In genomic region chr16:48538746-48539484, GRCh38 we compare ENCODE assay signal across 10 cellular contexts.
DNase-seq lines count a peak whose midpoint lies in the region; ATAC-seq and TF ChIP-seq lines count a peak whose summit lies in the region.
"Had no signal": no experiment of that assay in that cellular context is flagged by ENCODE, and none has a peak within 500 bp of the region (broad histone marks: within the 10 kb centered on the region; RNA-seq: fewer than 3 reads in every experiment).

No MANE protein-coding gene starts in this region.

- no peaks in the 10 kb centered on the region for H3K27me3 ChIP-seq in HCT116 (ENCODE audit: insufficient read depth, low read length)

- DNase-seq in AG10803 (ENCODE audit: low read depth) (no peak), HCT116 (ENCODE audit: low read depth, low spot score) (no peak), caudate nucleus (lab: John Stamatoyannopoulos, UW) (no peak), NCI-H2107 (lab: John Stamatoyannopoulos, UW) (no peak), RPMI8226 (no peak), CD1c-positive myeloid dendritic cell (ENCODE audit: extremely low spot score) (no peak), GM19240 (ENCODE audit: insufficient read length, low spot score) (no peak)
- no peak for DNase-seq in natural killer cell treated with Interleukin-12 subunit alpha and Interleukin-12 subunit beta and Interleukin-15 and Interleukin-18, amount 100 ng/mL, for 72 hours (ENCODE audit: low spot score)
- DNase-seq: activated gamma-delta T cell had no signal

- H4K20me1 ChIP-seq in HCT116 (ENCODE audit: insufficient read depth) = no peaks in the 10 kb centered on the region

- no peaks in the 10 kb centered on the region for H3K27me3 Mint-ChIP-seq in natural killer cell treated with Interleukin-12 subunit alpha and Interleukin-12 subunit beta and Interleukin-15 and Interleukin-18, amount 100 ng/mL, for 72 hours

- no peaks in the 10 kb centered on the region for H3K4me1 ChIP-seq in HCT116 (ENCODE audit: control insufficient read depth in 1 of 2, insufficient read depth in 2 of 2, low read length in 2 of 2)

- no peaks in the 10 kb centered on the region for H3K9me3 ChIP-seq in HCT116 (ENCODE audit: control insufficient read depth in 1 of 2, insufficient read depth in 1 of 2, low read depth in 1 of 2, low read length in 2 of 2)

- H3K79me2 ChIP-seq in HCT116 (ENCODE audit: insufficient read depth, low read length) = no peaks in the 10 kb centered on the region

- H3K9ac ChIP-seq in HCT116 (ENCODE audit: low read length) = no peak overlapping the region

- H3K27ac ChIP-seq in HCT116 (ENCODE audit: low read depth, low read length) (no peak overlapping the region), caudate nucleus (ENCODE audit: low read depth, low read length) (peak overlapping the region; percentile 6)
- H3K27ac ChIP-seq: SK-N-MC had no signal

- ATAC-seq in HCT116 = no peak
- ATAC-seq in natural killer cell treated with Interleukin-12 subunit alpha and Interleukin-12 subunit beta and Interleukin-15 and Interleukin-18, amount 100 ng/mL, for 72 hours = no peak

- H2AFZ ChIP-seq in HCT116 (ENCODE audit: low read depth, low read length, poor library complexity, severe bottlenecking) = no peak overlapping the region

- H3K9me3 Mint-ChIP-seq in natural killer cell treated with Interleukin-12 subunit alpha and Interleukin-12 subunit beta and Interleukin-15 and Interleukin-18, amount 100 ng/mL, for 72 hours = no peaks in the 10 kb centered on the region

- H3K27ac Mint-ChIP-seq in natural killer cell treated with Interleukin-12 subunit alpha and Interleukin-12 subunit beta and Interleukin-15 and Interleukin-18, amount 100 ng/mL, for 72 hours = peak overlapping the region; percentile 49 to 59

- POLR2A ChIA-PET in HCT116 (lab: Charles Lee) = interaction anchor here (0.6 kb wide), 1 partner anchor 185 kb away, joined by 3 read pairs; no protein-coding TSS in a partner anchor

- no peaks in the 10 kb centered on the region for H3K36me3 Mint-ChIP-seq in natural killer cell treated with Interleukin-12 subunit alpha and Interleukin-12 subunit beta and Interleukin-15 and Interleukin-18, amount 100 ng/mL, for 72 hours

- CTCF ChIA-PET in HCT116 (lab: Charles Lee) = no interaction called here

- BruUV-seq in HCT116 (replicated peaks; lab: Mats Ljungman, UMichigan) = no TSS peak

- H3K36me3 ChIP-seq in HCT116 (ENCODE audit: control insufficient read depth in 1 of 2, insufficient read depth in 2 of 2, low read length in 2 of 2) = peaks cover 4 to 5% of the 10 kb centered on the region in 2 experiments; a peak in 1 of 4 replicates

- no peaks in the 10 kb centered on the region for H3K9me2 ChIP-seq in HCT116 (ENCODE audit: insufficient read depth)

- peaks cover 14 to 50% of the 10 kb centered on the region in 2 donors for H3K4me1 Mint-ChIP-seq in natural killer cell treated with Interleukin-12 subunit alpha and Interleukin-12 subunit beta and Interleukin-15 and Interleukin-18, amount 100 ng/mL, for 72 hours (ENCODE audit: low read depth in 2 of 2)

- H3K4me3 ChIP-seq in AG10803 (ENCODE audit: low read length) (no peak overlapping the region), HCT116 (replicated peaks in 1 of 2; ENCODE audit: low read depth in 1 of 2, low read length in 2 of 2) (no peak overlapping the region)
- H3K4me3 ChIP-seq: SK-N-MC had no signal

- intact Hi-C loops in HCT116 (cut with micrococcal nuclease) = no loop called here

- no peak for TF ChIP-seq POLR2A in HCT116 (IDR thresholded peaks at IDR 0.05; ENCODE audit: borderline replicate concordance, extremely low read depth, insufficient read depth, insufficient read length)

- no peak overlapping the region for H3K4me2 ChIP-seq in HCT116 (ENCODE audit: low read length)

- TF ChIP-seq RAD21 in HCT116 (IDR thresholded peaks at IDR 0.05; ENCODE audit: low read depth) = no peak

- TF ChIP-seq CTCF in AG10803 (conservative IDR thresholded peaks at IDR 0.05; ENCODE audit: low read length) = peak; percentile 43
- TF ChIP-seq CTCF in HCT116 (IDR thresholded peaks at IDR 0.05 in 2 of 3, conservative IDR thresholded peaks at IDR 0.05 in 1 of 3; ENCODE audit: borderline replicate concordance in 1 of 3, insufficient read depth in 1 of 3, low read depth in 2 of 3, low read length in 2 of 3) = peak in 2 of 3 experiments; percentile 23 to 24; a peak in 1 of 6 replicates

- RAD21 ChIA-PET in HCT116 (lab: Charles Lee; ENCODE audit: low non-redundant PET in 1 of 2, low total read pairs in 2 of 2, uncharacterized antibody in 2 of 2, unreplicated experiment in 2 of 2) = no interaction called here

- no peak overlapping the region for H3K4me3 Mint-ChIP-seq in natural killer cell treated with Interleukin-12 subunit alpha and Interleukin-12 subunit beta and Interleukin-15 and Interleukin-18, amount 100 ng/mL, for 72 hours

TF ChIP-seq in HCT116, 20 proteins besides CTCF, POLR2A, EP300 and RAD21:
- TF ChIP-seq CBX3 (IDR thresholded peaks at IDR 0.05; ENCODE audit: low read depth) (no peak), YY1 (IDR thresholded peaks at IDR 0.05; ENCODE audit: extremely low read depth, insufficient replicate concordance, low read depth, low read length) (no peak), CEBPB (IDR thresholded peaks at IDR 0.05; ENCODE audit: low read depth) (no peak), EZH2phosphoT487 (IDR thresholded peaks at IDR 0.05; ENCODE audit: borderline replicate concordance) (no peak), EGR1 (IDR thresholded peaks at IDR 0.05; ENCODE audit: low read depth) (no peak), EZH2 (IDR thresholded peaks at IDR 0.05) (no peak)
